Comparison of ENCODE assay signal across 9 cellular contexts in the genomic region with DNA sequence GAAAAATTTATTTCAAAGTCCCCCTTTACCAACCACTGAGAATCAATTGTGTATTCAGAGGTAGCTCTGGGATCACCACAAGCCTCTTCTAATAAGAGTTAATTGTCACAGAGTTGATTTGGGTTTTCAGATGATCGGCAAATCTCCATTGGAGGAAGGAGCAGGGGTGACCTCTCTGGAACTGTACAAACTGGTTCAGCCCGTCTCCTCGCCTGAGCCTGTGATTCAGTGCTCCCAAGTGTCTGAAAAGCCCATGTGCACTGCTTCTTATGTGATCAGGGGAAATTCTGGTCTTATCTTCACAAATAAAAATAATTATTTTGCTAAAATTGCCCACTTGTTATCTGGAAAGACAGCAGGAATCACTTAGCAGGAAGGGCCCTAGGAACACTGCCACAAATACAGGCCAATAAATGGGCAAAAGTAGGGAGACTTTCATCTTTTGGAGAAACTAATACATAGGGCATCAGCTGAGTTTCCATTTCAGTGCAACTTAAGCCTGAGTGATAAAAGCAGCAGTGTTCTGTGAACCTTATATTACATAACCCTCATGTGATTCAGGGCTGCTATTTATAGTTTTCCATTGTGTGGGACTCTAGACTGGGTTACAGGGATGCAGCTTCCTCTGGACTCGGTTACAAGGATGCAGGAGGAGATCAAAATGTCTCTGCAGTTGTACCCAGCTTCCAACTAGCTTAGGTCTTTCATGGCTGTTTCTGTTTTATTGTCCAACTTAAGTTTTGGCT. TPM values are rescaled to one million over a fixed set of nuclear protein-coding genes. Genes with fewer than 3 reads are reported as not detected.
DNase-seq lines count a peak whose midpoint lies in the region; ATAC-seq and TF ChIP-seq lines count a peak whose summit lies in the region.
"Had no signal": no experiment of that assay in that cellular context is flagged by ENCODE, and none has a peak within 500 bp of the region (broad histone marks: within the 10 kb centered on the region; RNA-seq: fewer than 3 reads in every experiment).

No MANE protein-coding gene starts in this region.

- DNase-seq in NCI-H345 (lab: John Stamatoyannopoulos, UW): peak; percentile 14
- DNase-seq in NCI-H345 treated with DMSO at 0.1 percent for 48 hours (lab: John Stamatoyannopoulos, UW; ENCODE audit: unreplicated experiment): no peak
- no peak for DNase-seq in esophagus squamous epithelium (lab: John Stamatoyannopoulos, UW)
- no peak for DNase-seq in vagina (ENCODE audit: extremely low spot score in 2 of 2)
- DNase-seq in T1000 (lab: John Stamatoyannopoulos, UW): no peak
- DNase-seq in NCI-H524 (lab: John Stamatoyannopoulos, UW): no peak
- DNase-seq: stimulated activated CD4-positive, alpha-beta T cell treated with anti-CD3 and anti-CD28 coated beads, Interleukin-4, amount 100 ng/mL, for 1 hour had no signal

- intact Hi-C loops in esophagus squamous epithelium (cut with DNase I): no loop called here
- intact Hi-C loops in vagina (cut with DNase I): loop anchor here (2.0 kb wide), 1 partner anchor 158 kb away; no protein-coding TSS in a partner anchor

- H3K4me3 ChIP-seq in esophagus squamous epithelium: no peak overlapping the region
- H3K4me3 ChIP-seq in mesodermal cell (ENCODE audit: extremely low read depth, insufficient read depth, low read length, poor library complexity, severe bottlenecking): no peak overlapping the region
- H3K4me3 ChIP-seq in vagina: no peak overlapping the region

- H3K4me1 ChIP-seq in esophagus squamous epithelium: peaks cover 5 to 16% (median 13%) of the 10 kb centered on the region in 3 donors
- peaks cover 4% of the 10 kb centered on the region for H3K4me1 ChIP-seq in mesodermal cell (ENCODE audit: control insufficient read depth, insufficient read depth, low read length, poor library complexity, severe bottlenecking)
- H3K4me1 ChIP-seq in vagina: peaks cover 45% of the 10 kb centered on the region

- WGBS in esophagus squamous epithelium, 2 donors: 23 to 31% methylated on average over 3 to 4 of the region's 4 CpGs
- WGBS in mesodermal cell (ENCODE audit: insufficient coverage in 2 of 2), 2 experiments: 88 to 94% methylated on average over 2 of the region's 4 CpGs

- H3K36me3 ChIP-seq in esophagus squamous epithelium (no peaks in the 10 kb centered on the region), mesodermal cell (ENCODE audit: control insufficient read depth, insufficient read depth, low read length) (peaks cover 3% of the 10 kb centered on the region), vagina (no peaks in the 10 kb centered on the region)

- TF ChIP-seq CTCF in esophagus squamous epithelium (IDR thresholded peaks at IDR 0.05) (no peak), vagina (IDR thresholded peaks at IDR 0.05) (no peak)

- H3K27ac ChIP-seq in esophagus squamous epithelium (peak overlapping the region in 3 of 4 donors; percentile 16 to 64 (median 22)), mesodermal cell (ENCODE audit: low read depth, low read length, severe bottlenecking) (peak overlapping the region; percentile 30), vagina (peak overlapping the region; percentile 79)

- H3K9me3 ChIP-seq in esophagus squamous epithelium (no peaks in the 10 kb centered on the region), mesodermal cell (ENCODE audit: control insufficient read depth, low read length) (no peaks in the 10 kb centered on the region), vagina (no peaks in the 10 kb centered on the region)

- ATAC-seq in GM18505 (IDR thresholded peaks at IDR 0.05; ENCODE audit: unreplicated experiment): no peak

- TF ChIP-seq POLR2A in esophagus squamous epithelium (IDR thresholded peaks at IDR 0.05) (no peak), vagina (IDR thresholded peaks at IDR 0.05) (no peak), GM18505 (IDR thresholded peaks at IDR 0.05; ENCODE audit: borderline replicate concordance, extremely low read depth, insufficient read depth, insufficient read length) (no peak)

- H3K27me3 ChIP-seq in esophagus squamous epithelium (no peaks in the 10 kb centered on the region), vagina (no peaks in the 10 kb centered on the region)

RNA-seq across cellular contexts. Expression of a gene that starts 32.3 kb away (rescaled TPM):
- 10 to 100 TPM; 10.2 to 50.4 (median 31.0) TPM for total RNA-seq in esophagus squamous epithelium
- 165 TPM for polyA plus RNA-seq in mesodermal cell (2013, experiment 1 of 2)
- 176 TPM for polyA plus RNA-seq in mesodermal cell (2013, experiment 2 of 2)
- total RNA-seq in vagina: 10.8 TPM

Comparison
In these comparisons a context has a peak if more than half of its experiments do, and no peak if none do; other contexts are left out.
1. H3K27ac ChIP-seq: peak in every context shown above with its lines; median percentile 79 in vagina; 30 in mesodermal cell; 22 in esophagus squamous epithelium.